21 cellular contexts compared by ENCODE assay signal in genomic region chr9:93808115-93809029, GRCh38.
DNase-seq lines count a peak whose midpoint lies in the region; ATAC-seq, FAIRE-seq and TF ChIP-seq lines count a peak whose summit lies in the region.
"Had no signal": no experiment of that assay in that cellular context is flagged by ENCODE, and none has a peak within 500 bp of the region (broad histone marks: within the 10 kb centered on the region; RNA-seq: fewer than 3 reads in every experiment).

No MANE protein-coding gene starts in this region.

- no peak overlapping the region for H3K4ac ChIP-seq in neuronal stem cell (ENCODE audit: low read length)

- H3K4me2 ChIP-seq in neuronal stem cell (ENCODE audit: insufficient read depth, low read length, poor library complexity, severe bottlenecking): no peak overlapping the region
- H3K4me2 ChIP-seq: KMS-11 had no signal

- no peak overlapping the region for H2AFZ ChIP-seq in neuronal stem cell (ENCODE audit: low read length)

- H3K4me3 Mint-ChIP-seq in activated B cell treated with CpG ODN at 0.5 μM for 24 hours: no peak overlapping the region
- H3K4me3 Mint-ChIP-seq: CD4-positive, alpha-beta memory T cell had no signal

- ATAC-seq in activated B cell treated with CpG ODN at 0.5 μM for 24 hours (ENCODE audit: low read depth): no peak

- CTCF ChIA-PET in activated B cell treated with CpG ODN at 0.5 μM for 24 hours (lab: Charles Lee): no interaction called here

- no peak overlapping the region for H2BK12ac ChIP-seq in neuronal stem cell (ENCODE audit: low read length)

- POLR2A ChIA-PET in activated B cell treated with CpG ODN at 0.5 μM for 24 hours (lab: Charles Lee): no interaction called here

- no peak overlapping the region for H3K27ac ChIP-seq in neuronal stem cell (replicated peaks; ENCODE audit: low read length)
- H3K27ac ChIP-seq: KMS-11 had no signal

- intact Hi-C loops in activated B cell treated with CpG ODN at 0.5 μM for 24 hours (cut with micrococcal nuclease): no loop called here

- peaks cover 0 to 5% (median 0%) of the 10 kb centered on the region in 3 experiments for H3K27me3 ChIP-seq in neuronal stem cell (ENCODE audit: control insufficient read depth in 3 of 3, insufficient read depth in 3 of 3, low read depth in 1 of 3, low read length in 3 of 3)

- no peaks in the 10 kb centered on the region for H3K36me3 Mint-ChIP-seq in activated B cell treated with CpG ODN at 0.5 μM for 24 hours (ENCODE audit: low read depth)
- H3K36me3 Mint-ChIP-seq: CD4-positive, alpha-beta memory T cell had no signal

- no peaks in the 10 kb centered on the region for H3K9me3 ChIP-seq in neuronal stem cell (replicated peaks in 1 of 2; ENCODE audit: control insufficient read depth in 2 of 2, insufficient read depth in 1 of 2, low read depth in 1 of 2, low read length in 2 of 2)

- no peak overlapping the region for H4K91ac ChIP-seq in neuronal stem cell (ENCODE audit: low read depth, low read length, poor library complexity)

- no peaks in the 10 kb centered on the region for H3K4me1 Mint-ChIP-seq in activated B cell treated with CpG ODN at 0.5 μM for 24 hours
- H3K4me1 Mint-ChIP-seq: CD4-positive, alpha-beta memory T cell had no signal

- TF ChIP-seq CTCF in GM10266 (IDR thresholded peaks at IDR 0.05; ENCODE audit: control insufficient read depth, insufficient read depth, low read depth, missing control alignments) (no peak), activated B cell treated with CpG ODN at 0.5 μM for 24 hours (IDR thresholded peaks at IDR 0.05) (no peak)

- no peak overlapping the region for H2AK5ac ChIP-seq in neuronal stem cell (ENCODE audit: low read depth, low read length)

- no peak overlapping the region for H3K27ac Mint-ChIP-seq in activated B cell treated with CpG ODN at 0.5 μM for 24 hours
- H3K27ac Mint-ChIP-seq: CD4-positive, alpha-beta memory T cell had no signal

- WGBS in neuronal stem cell (ENCODE audit: extremely low coverage in 2 of 2, insufficient read length in 2 of 2, insufficient replicate concordance in 1 of 2), 2 donors: no CpG with 5 or more reads among the region's 10 CpGs

- no peak overlapping the region for H3K9ac ChIP-seq in neuronal stem cell (ENCODE audit: low read depth, low read length, poor library complexity)
- H3K9ac ChIP-seq: KMS-11 had no signal

- H3K18ac ChIP-seq in neuronal stem cell (ENCODE audit: low read length): peak overlapping the region; percentile 40

- no peak overlapping the region for H3K23ac ChIP-seq in neuronal stem cell (ENCODE audit: low read depth, low read length, poor library complexity)

- peaks cover 0 to 8% of the 10 kb centered on the region in 2 donors for H3K4me1 ChIP-seq in neuronal stem cell (ENCODE audit: control insufficient read depth in 2 of 2, insufficient read depth in 1 of 2, low read depth in 1 of 2, low read length in 2 of 2)

- no peak overlapping the region for H3K4me3 ChIP-seq in neuronal stem cell (ENCODE audit: low read length in 2 of 2)

- DNase-seq in NCI-H748 (lab: John Stamatoyannopoulos, UW; ENCODE audit: unreplicated experiment): peak; percentile 72
- no peak for DNase-seq in NCI-H748 treated with DMSO at 0.1 percent for 48 hours (lab: John Stamatoyannopoulos, UW)
- peak; percentile 10 for DNase-seq in GM10266 (ENCODE audit: extremely low spot score)
- peak; percentile 4 for DNase-seq in activated B cell treated with CpG ODN at 0.5 μM for 24 hours
- DNase-seq in neuronal stem cell (ENCODE audit: low spot score): no peak
- no peak for DNase-seq in RCC 7860 (ENCODE audit: low spot score)
- DNase-seq in mucosa of gallbladder (ENCODE audit: low spot score): no peak
- DNase-seq in nucleus accumbens (lab: John Stamatoyannopoulos, UW): no peak
- DNase-seq: CD4-positive, alpha-beta memory T cell; DMS79; GOT3; NCI-H1048; NCI-H1694 treated with DMSO at 0.1 percent for 48 hours; NCI-H2107; NCI-H2227 treated with DMSO at 0.1 percent for 48 hours; OCI-M1; RPMI8226; SIG-M5 had no signal

- no peak overlapping the region for H3K14ac ChIP-seq in neuronal stem cell (ENCODE audit: low read length)

- H3K36me3 ChIP-seq in neuronal stem cell (replicated peaks in 1 of 2; ENCODE audit: control insufficient read depth in 2 of 2, insufficient read depth in 2 of 2, low read length in 2 of 2): no peaks in the 10 kb centered on the region

- H3K9me3 Mint-ChIP-seq in activated B cell treated with CpG ODN at 0.5 μM for 24 hours: peaks cover 2% of the 10 kb centered on the region

- no peak overlapping the region for H2BK15ac ChIP-seq in neuronal stem cell (ENCODE audit: low read length)

- H2BK5ac ChIP-seq in neuronal stem cell (ENCODE audit: low read length): no peak overlapping the region

- no peak overlapping the region for H4K8ac ChIP-seq in neuronal stem cell (ENCODE audit: low read depth, low read length)

- H2BK120ac ChIP-seq in neuronal stem cell (ENCODE audit: low read depth, low read length): no peak overlapping the region

- no peaks in the 10 kb centered on the region for H3K79me1 ChIP-seq in neuronal stem cell (ENCODE audit: low read depth, low read length)

- no peak for FAIRE-seq in RCC 7860 (lab: Jason Lieb, UNC)
- FAIRE-seq: D721Med, GM18507 had no signal

- H3K27me3 Mint-ChIP-seq in activated B cell treated with CpG ODN at 0.5 μM for 24 hours: peaks cover 9% of the 10 kb centered on the region

Comparison
In these comparisons a context has a peak if more than half of its experiments do, and no peak if none do; other contexts are left out.
1. DNase-seq: peak in NCI-H748 (single experiment), GM10266 (single experiment) and activated B cell treated with CpG ODN at 0.5 μM for 24 hours (single experiment); none in NCI-H748 treated with DMSO at 0.1 percent for 48 hours (single experiment), neuronal stem cell (single experiment), RCC 7860 (single experiment), mucosa of gallbladder (single experiment) and nucleus accumbens (0 of 56).